Comparison of ENCODE assay signal across 22 cellular contexts in genomic region chr7:44347546-44348114, GRCh38. TPM values are rescaled to one million over a fixed set of nuclear protein-coding genes. Genes with fewer than 3 reads are reported as not detected.
"Had no signal": no experiment of that assay in that cellular context is flagged by ENCODE, and none has a peak within 500 bp of the region (broad histone marks: within the 10 kb centered on the region; RNA-seq: fewer than 3 reads in every experiment).

No MANE protein-coding gene starts in this region.

- H3K27me3 ChIP-seq: foreskin keratinocyte, upper lobe of left lung, vagina had no signal

- ATAC-seq: activated T-cell treated with anti-CD3 and anti-CD28 coated beads, Interleukin-2, amount 50 U/mL, for 4 hours; esophagus mucosa; sciatic nerve had no signal

- H3K9me3 ChIP-seq: vagina had no signal

- H3K36me3 ChIP-seq: upper lobe of left lung, vagina had no signal

- H3K4me3 ChIP-seq: skin epidermis, upper lobe of left lung, vagina had no signal

- DNase-seq: activated B cell treated with CpG ODN at 0.5 μM for 24 hours; activated CD4-positive, alpha-beta T cell treated with anti-CD3 and anti-CD28 coated beads, Interleukin-2, amount 50 U/mL, for 1 hour; activated gamma-delta T cell treated with Interleukin-2 at 50 U/mL for 16 hours; activated naive CD4-positive, alpha-beta T cell treated with anti-CD3 and anti-CD28 coated beads, Interleukin-2, amount 50 U/mL, for 16 hours; activated T-cell treated with anti-CD3 and anti-CD28 coated beads, Interleukin-2, amount 50 U/mL, for 4 hours; amygdala; mammary epithelial cell; occipital lobe; stimulated activated CD4-positive, alpha-beta T cell treated with anti-CD3 and anti-CD28 coated beads, Interleukin-12 subunit alpha, Interleukin-12 subunit beta, amount 100 ng/mL, for 4 hours; stimulated activated CD4-positive, alpha-beta T cell treated with anti-CD3 and anti-CD28 coated beads, Interleukin-4, amount 100 ng/mL, for 4 hours; stimulated activated CD8-positive, alpha-beta memory T cell treated with anti-CD3 and anti-CD28 coated beads, Interleukin-4, amount 100 ng/mL, for 48 hours; stimulated activated naive CD8-positive, alpha-beta T cell treated with anti-CD3 and anti-CD28 coated beads, Interleukin-15, amount 100 ng/mL, for 72 hours; substantia nigra; T-helper 1 cell; upper lobe of left lung had no signal

- H3K27ac ChIP-seq: foreskin keratinocyte, skin epidermis, upper lobe of left lung, vagina had no signal

- H3K4me1 ChIP-seq: upper lobe of left lung, vagina had no signal

- FAIRE-seq: islet of Langerhans had no signal

RNA-seq across cellular contexts. Expression of gene CAMK2B, which starts 22.2 kb away (rescaled TPM):
- total RNA-seq: naive thymus-derived CD8-positive, alpha-beta T cell had no signal
- polyA plus RNA-seq: naive thymus-derived CD8-positive, alpha-beta T cell had no signal
